Comparison of ENCODE assay signal across 17 cellular contexts in the genomic region with DNA sequence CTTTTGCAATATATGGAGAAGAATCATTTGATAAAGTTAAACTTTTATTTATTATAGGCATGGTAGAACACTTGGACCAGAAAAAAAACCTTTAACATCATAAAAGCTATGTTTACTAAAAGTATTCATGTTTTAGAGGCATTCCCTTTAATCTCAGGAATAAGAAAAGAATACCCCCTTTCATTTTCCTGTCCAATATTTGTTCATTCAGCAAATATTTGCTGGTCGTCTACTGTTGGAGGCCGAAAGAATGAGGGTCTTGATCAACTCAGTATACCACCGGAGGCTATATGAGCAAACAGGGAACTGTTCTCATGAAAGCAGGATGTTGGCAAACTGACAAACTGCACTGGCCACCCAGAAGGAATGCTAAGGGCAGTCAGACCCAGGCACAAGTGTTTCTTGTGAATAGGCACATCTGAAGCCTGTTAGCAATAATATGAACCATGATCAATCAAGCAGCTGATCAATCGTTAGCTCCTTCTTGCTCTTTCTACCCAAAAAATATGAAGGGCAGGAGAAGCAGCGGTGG.
A peak's percentile ranks its signal among the peaks of the same experiment; 100 is the strongest.
DNase-seq lines count a peak whose midpoint lies in the region; ATAC-seq and TF ChIP-seq lines count a peak whose summit lies in the region.
"Had no signal": no experiment of that assay in that cellular context is flagged by ENCODE, and none has a peak within 500 bp of the region (broad histone marks: within the 10 kb centered on the region; RNA-seq: fewer than 3 reads in every experiment).

No MANE protein-coding gene starts in this region.

- H3K36me3 ChIP-seq in brain microvascular endothelial cell (replicated peaks) (no peaks in the 10 kb centered on the region), mesenchymal stem cell (ENCODE audit: control insufficient read depth in 1 of 2, insufficient read depth in 2 of 2, low read depth in 1 of 2, low read length in 2 of 2) (no peaks in the 10 kb centered on the region)

- H3K79me1 ChIP-seq in mesenchymal stem cell (replicated peaks; ENCODE audit: low read length, poor library complexity, severe bottlenecking): no peaks in the 10 kb centered on the region

- H2BK12ac ChIP-seq in mesenchymal stem cell (ENCODE audit: low read length in 2 of 2): no peak overlapping the region

- no peak overlapping the region for H2BK15ac ChIP-seq in mesenchymal stem cell (ENCODE audit: low read depth, poor library complexity, severe bottlenecking)

- H3K14ac ChIP-seq in mesenchymal stem cell (ENCODE audit: low read length in 2 of 2): no peak overlapping the region

- no peaks in the 10 kb centered on the region for H3K4me1 ChIP-seq in mesenchymal stem cell (ENCODE audit: control insufficient read depth, insufficient read depth, low read depth, low read length)

- H3K9ac ChIP-seq in mesenchymal stem cell (ENCODE audit: low read length): no peak overlapping the region

- no peak overlapping the region for H2AFZ ChIP-seq in mesenchymal stem cell (ENCODE audit: low read depth, low read length)
- H2AFZ ChIP-seq: PC-9 had no signal

- H3K23ac ChIP-seq in mesenchymal stem cell (ENCODE audit: low read length in 2 of 2): no peak overlapping the region

- H3K4ac ChIP-seq in mesenchymal stem cell (ENCODE audit: low read depth in 1 of 2, low read length in 2 of 2): no peak overlapping the region

- no peak overlapping the region for H3K18ac ChIP-seq in mesenchymal stem cell (ENCODE audit: low read depth in 1 of 2, low read length in 2 of 2)

- in situ Hi-C loops in brain microvascular endothelial cell (cut with HindIII; ENCODE audit: low pct_ligation_motif_present, low sequenced_read_pairs): no loop called here

- H2AK5ac ChIP-seq in mesenchymal stem cell (ENCODE audit: low read length, severe bottlenecking): no peak overlapping the region

- no peak overlapping the region for H3K4me2 ChIP-seq in mesenchymal stem cell (ENCODE audit: low read length, poor library complexity, severe bottlenecking)
- H3K4me2 ChIP-seq: PC-9 had no signal

- H3K27ac ChIP-seq in brain microvascular endothelial cell (no peak overlapping the region), mesenchymal stem cell (ENCODE audit: low read length, poor library complexity, severe bottlenecking) (no peak overlapping the region)
- H3K27ac ChIP-seq: PC-9 had no signal

- ATAC-seq in HG03139 (IDR thresholded peaks at IDR 0.05; ENCODE audit: unreplicated experiment) (no peak), HG02763 (IDR thresholded peaks at IDR 0.05; ENCODE audit: unreplicated experiment) (no peak)
- ATAC-seq: SK-N-SH treated with all-trans-retinoic acid at 6 μM for 48 hours had no signal

- no peak overlapping the region for H4K91ac ChIP-seq in mesenchymal stem cell (ENCODE audit: low read length)

- no peak overlapping the region for H2BK120ac ChIP-seq in mesenchymal stem cell (ENCODE audit: low read depth, low read length)

- DNase-seq in EH (ENCODE audit: low read depth): peak; percentile 86
- DNase-seq in NCI-H69 (lab: John Stamatoyannopoulos, UW): peak; percentile 66
- DNase-seq in brain microvascular endothelial cell: peak; percentile 14
- DNase-seq in mesenchymal stem cell: peak; percentile 7
- DNase-seq in KG1 (lab: John Stamatoyannopoulos, UW): no peak
- DNase-seq in mucosa of gallbladder (ENCODE audit: low spot score): no peak
- DNase-seq: ACHN; CD4-positive, alpha-beta memory T cell; H9; NCI-H1048; NCI-H146; NCI-H226; NCI-H526 had no signal

- peaks cover 9% of the 10 kb centered on the region for H3K9me3 ChIP-seq in mesenchymal stem cell (ENCODE audit: control insufficient read depth, low read length)

- 93% methylated on average over 5 of the region's 5 CpGs for WGBS in mesenchymal stem cell

- H3K27me3 ChIP-seq in brain microvascular endothelial cell (replicated peaks) (no peaks in the 10 kb centered on the region), mesenchymal stem cell (ENCODE audit: control insufficient read depth in 1 of 2, insufficient read depth in 1 of 2, low read length in 2 of 2) (no peaks in the 10 kb centered on the region)

- no peak for TF ChIP-seq CTCF in brain microvascular endothelial cell (IDR thresholded peaks at IDR 0.05; ENCODE audit: low read depth, low read length, missing control alignments)

- no peak overlapping the region for H2BK5ac ChIP-seq in mesenchymal stem cell (ENCODE audit: low read depth, low read length, poor library complexity, severe bottlenecking)

- H3K4me3 ChIP-seq in brain microvascular endothelial cell (ENCODE audit: low read depth, low read length) (no peak overlapping the region), mesenchymal stem cell (ENCODE audit: insufficient read depth in 1 of 2, low read depth in 1 of 2, low read length in 2 of 2) (no peak overlapping the region)
- H3K4me3 ChIP-seq: PC-9 had no signal

- H4K8ac ChIP-seq in mesenchymal stem cell (ENCODE audit: low read length): no peak overlapping the region

Comparison
In these comparisons a context has a peak if more than half of its experiments do, and no peak if none do; other contexts are left out.
1. DNase-seq: peak in EH (single experiment), NCI-H69 (single experiment), brain microvascular endothelial cell (single experiment) and mesenchymal stem cell (single experiment); none in KG1 (single experiment) and mucosa of gallbladder (single experiment).